20 cellular contexts compared by ENCODE assay signal in the genomic region with DNA sequence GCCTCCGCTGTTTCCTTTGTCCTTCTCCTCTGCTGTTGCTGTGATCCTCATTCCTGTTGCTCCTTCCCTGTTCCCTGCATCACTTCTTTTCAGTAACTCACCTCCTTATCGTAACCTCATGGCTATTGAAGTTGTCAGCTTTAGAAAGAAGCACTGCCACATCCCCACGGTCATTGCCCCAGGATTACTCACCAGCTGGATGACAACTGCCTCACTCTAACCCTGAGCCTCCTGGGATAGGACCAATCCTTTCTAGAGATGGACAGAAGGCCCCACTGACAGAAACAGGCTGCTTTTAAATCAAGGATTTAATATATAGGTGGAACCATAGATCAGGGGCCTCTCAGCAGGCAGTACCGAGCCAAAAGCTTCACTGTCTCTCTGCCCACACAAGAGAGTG. TPM values are rescaled to one million over a fixed set of nuclear protein-coding genes. Genes with fewer than 3 reads are reported as not detected.
DNase-seq lines count a peak whose midpoint lies in the region; ATAC-seq and TF ChIP-seq lines count a peak whose summit lies in the region.
"Had no signal": no experiment of that assay in that cellular context is flagged by ENCODE, and none has a peak within 500 bp of the region (broad histone marks: within the 10 kb centered on the region; RNA-seq: fewer than 3 reads in every experiment).

No MANE protein-coding gene starts in this region.

- TF ChIP-seq CTCF in cardiac muscle cell (IDR thresholded peaks at IDR 0.05; ENCODE audit: low read depth, low read length) (no peak), adrenal gland (IDR thresholded peaks at IDR 0.05) (no peak), parathyroid adenoma (IDR thresholded peaks at IDR 0.05) (no peak), natural killer cell (IDR thresholded peaks at IDR 0.05) (no peak)

- DNase-seq in cardiac muscle cell (ENCODE audit: low read depth in 1 of 2, low spot score in 1 of 2) (no peak), cardiac septum (ENCODE audit: low spot score) (no peak), adrenal gland (peak; percentile 55 to 81 (median 76)), mesendoderm (no peak), natural killer cell (no peak), ureter (ENCODE audit: low spot score) (no peak)
- no peak for DNase-seq in activated CD8-positive, alpha-beta memory T cell treated with anti-CD3 and anti-CD28 coated beads, Interleukin-2, amount 10 ng/mL, durations not matched to agents 7 days and 5 days
- DNase-seq: 8988T; Calu3; CD8-positive, alpha-beta T cell; DMS79 treated with DMSO at 0.1 percent for 48 hours; GF-D8; GOT3; H7; HFFc6 had no signal

- H3K79me2 ChIP-seq in mesendoderm (ENCODE audit: control insufficient read depth, insufficient read depth, low read length) (no peaks in the 10 kb centered on the region), parathyroid adenoma (no peaks in the 10 kb centered on the region)

- H3K27me3 ChIP-seq in cardiac muscle cell: no peaks in the 10 kb centered on the region
- H3K27me3 ChIP-seq in adrenal gland: no peaks in the 10 kb centered on the region
- no peaks in the 10 kb centered on the region for H3K27me3 ChIP-seq in mesendoderm (ENCODE audit: insufficient read depth, low read length, poor library complexity)
- no peaks in the 10 kb centered on the region for H3K27me3 ChIP-seq in parathyroid adenoma (ENCODE audit: control insufficient read depth, insufficient read depth, low read length)
- H3K27me3 ChIP-seq: BLaER1 treated with 17β-estradiol and CSF1 and Interleukin-3, amounts not matched to agents 10 nM and 100 nM had no signal

- CTCF ChIA-PET in activated CD8-positive, alpha-beta memory T cell treated with anti-CD3 and anti-CD28 coated beads, Interleukin-2, amount 10 ng/mL, durations not matched to agents 7 days and 5 days (lab: Charles Lee): no interaction called here

- no peak overlapping the region for H3K27ac Mint-ChIP-seq in activated CD8-positive, alpha-beta memory T cell treated with anti-CD3 and anti-CD28 coated beads, Interleukin-2, amount 10 ng/mL, durations not matched to agents 7 days and 5 days
- H3K27ac Mint-ChIP-seq in natural killer cell: no peak overlapping the region
- H3K27ac Mint-ChIP-seq: B cell; CD8-positive, alpha-beta T cell; HFFc6 had no signal

- H3K4me3 ChIP-seq in cardiac muscle cell (no peak overlapping the region), adrenal gland (no peak overlapping the region), mesendoderm (ENCODE audit: low read length) (no peak overlapping the region), parathyroid adenoma (ENCODE audit: low read depth, low read length) (no peak overlapping the region)
- H3K4me3 ChIP-seq: BLaER1 treated with 17β-estradiol and CSF1 and Interleukin-3, amounts not matched to agents 10 nM and 100 nM had no signal

- H2AFZ ChIP-seq in parathyroid adenoma: peak overlapping the region; percentile 18

- no peak overlapping the region for H3K9ac ChIP-seq in mesendoderm (ENCODE audit: low read length)
- no peak overlapping the region for H3K9ac ChIP-seq in parathyroid adenoma
- H3K9ac ChIP-seq: BLaER1 treated with 17β-estradiol and CSF1 and Interleukin-3, amounts not matched to agents 10 nM and 100 nM had no signal

- peaks cover 19% of the 10 kb centered on the region for H3K4me1 Mint-ChIP-seq in activated CD8-positive, alpha-beta memory T cell treated with anti-CD3 and anti-CD28 coated beads, Interleukin-2, amount 10 ng/mL, durations not matched to agents 7 days and 5 days
- H3K4me1 Mint-ChIP-seq in natural killer cell: peaks cover 19 to 20% of the 10 kb centered on the region in 2 donors

- intact Hi-C loops in cardiac septum (cut with DNase I): no loop called here
- intact Hi-C loops in adrenal gland (cut with DNase I): no loop called here
- intact Hi-C loops in natural killer cell (cut with micrococcal nuclease): no loop called here

- no peak for ATAC-seq in activated CD8-positive, alpha-beta memory T cell treated with anti-CD3 and anti-CD28 coated beads, Interleukin-2, amount 10 ng/mL, durations not matched to agents 7 days and 5 days
- ATAC-seq in natural killer cell: no peak
- ATAC-seq: CD8-positive, alpha-beta T cell; HCT116 had no signal

- H3K4me2 ChIP-seq in mesendoderm (ENCODE audit: low read length) (no peak overlapping the region), parathyroid adenoma (ENCODE audit: low read length) (no peak overlapping the region)
- H3K4me2 ChIP-seq: BLaER1 treated with 17β-estradiol and CSF1 and Interleukin-3, amounts not matched to agents 10 nM and 100 nM had no signal

- H3K79me1 ChIP-seq in mesendoderm (ENCODE audit: low read length): no peaks in the 10 kb centered on the region

- H2BK120ac ChIP-seq in mesendoderm (ENCODE audit: low read depth, low read length): no peak overlapping the region

- H2BK5ac ChIP-seq in mesendoderm (ENCODE audit: low read length): no peak overlapping the region

- no peaks in the 10 kb centered on the region for H3K36me3 Mint-ChIP-seq in activated CD8-positive, alpha-beta memory T cell treated with anti-CD3 and anti-CD28 coated beads, Interleukin-2, amount 10 ng/mL, durations not matched to agents 7 days and 5 days
- no peaks in the 10 kb centered on the region for H3K36me3 Mint-ChIP-seq in natural killer cell

- H3K27ac ChIP-seq in cardiac muscle cell: peak overlapping the region; percentile 17
- peak overlapping the region in 2 of 5 donors; percentile 48 to 70 for H3K27ac ChIP-seq in adrenal gland
- no peak overlapping the region for H3K27ac ChIP-seq in mesendoderm (ENCODE audit: low read depth, low read length)
- peak overlapping the region; percentile 74 for H3K27ac ChIP-seq in parathyroid adenoma
- H3K27ac ChIP-seq: BLaER1 treated with 17β-estradiol and CSF1 and Interleukin-3, amounts not matched to agents 10 nM and 100 nM had no signal

- H3K4me1 ChIP-seq in cardiac muscle cell (ENCODE audit: low read depth): peaks cover 20% of the 10 kb centered on the region
- peaks cover 0 to 4% of the 10 kb centered on the region in 2 donors for H3K4me1 ChIP-seq in adrenal gland (replicated peaks in 1 of 2)
- no peaks in the 10 kb centered on the region for H3K4me1 ChIP-seq in mesendoderm (ENCODE audit: control insufficient read depth, low read depth, low read length)
- H3K4me1 ChIP-seq in parathyroid adenoma: peaks cover 41% of the 10 kb centered on the region

- H3K56ac ChIP-seq in mesendoderm (ENCODE audit: low read length): peak overlapping the region; percentile 38

- H3K9me3 ChIP-seq in cardiac muscle cell (ENCODE audit: low read depth) (no peaks in the 10 kb centered on the region), adrenal gland (replicated peaks in 1 of 3) (no peaks in the 10 kb centered on the region), parathyroid adenoma (ENCODE audit: control insufficient read depth, low read length) (no peaks in the 10 kb centered on the region)
- H3K9me3 ChIP-seq: BLaER1 treated with 17β-estradiol and CSF1 and Interleukin-3, amounts not matched to agents 10 nM and 100 nM had no signal

- H2AK5ac ChIP-seq in mesendoderm (ENCODE audit: low read length): peak overlapping the region; percentile 56

- H2BK15ac ChIP-seq in mesendoderm (replicated peaks; ENCODE audit: low read depth): no peak overlapping the region

- H3K18ac ChIP-seq in mesendoderm (ENCODE audit: low read length): no peak overlapping the region

- H3K27me3 Mint-ChIP-seq in activated CD8-positive, alpha-beta memory T cell treated with anti-CD3 and anti-CD28 coated beads, Interleukin-2, amount 10 ng/mL, durations not matched to agents 7 days and 5 days: no peaks in the 10 kb centered on the region
- peaks cover 0 to under 1% of the 10 kb centered on the region in 2 donors for H3K27me3 Mint-ChIP-seq in natural killer cell (ENCODE audit: low read depth in 2 of 2)
- H3K27me3 Mint-ChIP-seq: B cell had no signal

- TF ChIP-seq POLR2A in adrenal gland (IDR thresholded peaks at IDR 0.05): no peak

- 43 to 62% (median 57%) methylated on average over 4 of the region's 4 CpGs for WGBS in adrenal gland, 4 donors
- no CpG with 5 or more reads among the region's 4 CpGs for WGBS in mesendoderm (ENCODE audit: extremely low coverage, insufficient coverage, low lambda C conversion rate)

- H3K36me3 ChIP-seq in cardiac muscle cell (no peaks in the 10 kb centered on the region), adrenal gland (replicated peaks in 1 of 2) (no peaks in the 10 kb centered on the region), mesendoderm (ENCODE audit: control insufficient read depth, insufficient read depth, low read length) (no peaks in the 10 kb centered on the region), parathyroid adenoma (ENCODE audit: control insufficient read depth, insufficient read depth, low read length) (no peaks in the 10 kb centered on the region)
- H3K36me3 ChIP-seq: BLaER1 treated with 17β-estradiol and CSF1 and Interleukin-3, amounts not matched to agents 10 nM and 100 nM had no signal

- H4K8ac ChIP-seq in mesendoderm (ENCODE audit: low read depth, low read length): no peak overlapping the region

- H3K23ac ChIP-seq in mesendoderm (ENCODE audit: low read length): no peak overlapping the region

- no peak overlapping the region for H4K5ac ChIP-seq in mesendoderm (ENCODE audit: low read length)

- H3K9me3 Mint-ChIP-seq in activated CD8-positive, alpha-beta memory T cell treated with anti-CD3 and anti-CD28 coated beads, Interleukin-2, amount 10 ng/mL, durations not matched to agents 7 days and 5 days (ENCODE audit: low read depth): no peaks in the 10 kb centered on the region
- no peaks in the 10 kb centered on the region for H3K9me3 Mint-ChIP-seq in natural killer cell
- H3K9me3 Mint-ChIP-seq: CD8-positive, alpha-beta T cell; HFFc6 had no signal

- H3K4me3 Mint-ChIP-seq in activated CD8-positive, alpha-beta memory T cell treated with anti-CD3 and anti-CD28 coated beads, Interleukin-2, amount 10 ng/mL, durations not matched to agents 7 days and 5 days: no peak overlapping the region
- no peak overlapping the region for H3K4me3 Mint-ChIP-seq in natural killer cell
- H3K4me3 Mint-ChIP-seq: B cell; CD8-positive, alpha-beta T cell; HFFc6 had no signal

- no peak overlapping the region for H3K4ac ChIP-seq in mesendoderm (ENCODE audit: low read depth, low read length)

RNA-seq across cellular contexts. Expression of gene FHIT, which starts 4.1 kb away (rescaled TPM):
- total RNA-seq in cardiac muscle cell (3.4 and 12.5 TPM in 2 replicates), cardiac septum (16.6 TPM), adrenal gland (10 to 100 TPM; 21.3 to 43.9 (median 34.2) TPM), natural killer cell (1 to 10 TPM; 2.7 to 6.1 (median 3.3) TPM), ureter (26.0 TPM)
- polyA plus RNA-seq in cardiac muscle cell (6.9 and 31.2 TPM in 2 replicates), adrenal gland (10 to 100 TPM; 14.1 to 24.1 (median 18.0) TPM)
- 2.8 TPM for polyA plus RNA-seq in mesendoderm (2013, experiment 1 of 2)
- polyA plus RNA-seq in mesendoderm (2013, experiment 2 of 2): 1.1 TPM
- 1 to 10 TPM; 6.5 to 9.0 TPM for total RNA-seq in activated CD8-positive, alpha-beta memory T cell treated with anti-CD3 and anti-CD28 coated beads, Interleukin-2, amount 10 ng/mL, durations not matched to agents 7 days and 5 days
- total RNA-seq: A673 had no signal

Comparison
In these comparisons a context has a peak if more than half of its experiments do, and no peak if none do; other contexts are left out.
1. DNase-seq: peak in adrenal gland (7 of 7); none in cardiac muscle cell (0 of 2), cardiac septum (single experiment), mesendoderm (single experiment), activated CD8-positive, alpha-beta memory T cell treated with anti-CD3 and anti-CD28 coated beads, Interleukin-2, amount 10 ng/mL, durations not matched to agents 7 days and 5 days (single experiment), natural killer cell (single experiment) and ureter (single experiment).